Comparison of ENCODE assay signal across 8 cellular contexts in the genomic region with DNA sequence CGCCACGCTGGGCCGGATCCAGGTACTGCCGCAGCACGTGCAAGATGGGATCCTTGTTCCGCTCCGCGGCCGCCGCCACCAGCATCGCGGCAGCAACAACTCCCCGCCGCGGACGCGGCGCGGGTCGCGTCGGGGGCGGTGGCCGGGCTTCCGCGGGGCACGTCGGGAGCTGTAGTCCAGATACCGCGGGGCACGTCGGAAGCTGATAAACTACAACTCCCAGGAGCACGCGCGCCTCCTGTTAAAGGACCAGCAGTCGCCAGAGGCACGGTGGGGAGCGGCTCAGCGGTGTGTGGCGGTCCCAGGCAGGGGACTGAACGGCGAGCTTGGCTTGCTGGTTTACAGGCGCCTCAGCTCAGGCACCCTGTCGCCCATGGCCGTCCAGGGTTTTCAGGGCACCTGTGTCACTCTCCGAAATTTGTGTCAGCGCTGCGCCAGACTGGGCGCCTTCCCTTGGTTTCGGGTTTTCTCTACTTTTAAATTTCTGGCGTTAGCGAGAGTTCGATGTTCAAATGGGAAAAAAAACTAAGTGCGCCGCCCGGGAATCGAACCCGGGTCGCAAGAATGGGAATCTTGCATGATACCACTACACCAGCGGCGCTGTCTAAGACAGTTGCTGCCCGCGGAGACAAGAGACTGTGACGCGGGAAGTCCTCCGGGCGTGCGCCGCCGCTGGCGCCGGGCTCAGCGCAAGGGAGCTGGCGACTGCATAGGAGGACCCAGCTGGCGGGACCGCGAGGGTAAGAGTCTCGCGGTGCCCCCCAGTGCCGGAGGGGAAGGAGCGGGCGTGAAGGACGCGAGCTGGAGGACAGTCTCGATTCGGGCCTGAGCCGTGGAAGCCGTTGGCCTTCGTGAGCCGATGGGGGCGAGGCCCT. TPM values are rescaled to one million over a fixed set of nuclear protein-coding genes. Genes with fewer than 3 reads are reported as not detected.
DNase-seq lines count a peak whose midpoint lies in the region; ATAC-seq, FAIRE-seq and TF ChIP-seq lines count a peak whose summit lies in the region.

A gene (minus strand): TSS at position 100 of the 875 bp plus-strand sequence. CDS start 15 bp downstream, at position 85.

- peaks cover 12% of the 10 kb centered on the region for H3K36me3 ChIP-seq in BJ (ENCODE audit: control insufficient read depth, insufficient read depth, low read length)

- FAIRE-seq in GM19239 (lab: Jason Lieb, UNC): peak; percentile 99

- CTCF ChIA-PET in BJ (lab: Yijun Ruan, JAX): interaction anchor here (1.3 kb wide), 1 partner anchor 48 kb away, joined by 5 read pairs; no protein-coding TSS in a partner anchor
- CTCF ChIA-PET in activated CD4-positive, alpha-beta T cell treated with anti-CD3 and anti-CD28 coated beads for 36 hours (lab: Charles Lee): interaction anchor here (0.6 to 1.1 kb wide), 5 partner anchors 12 to 110 kb away, joined by 3 to 6 read pairs (median 3); a partner anchor contains a TSS

- ATAC-seq in HG03442 (IDR thresholded peaks at IDR 0.05; ENCODE audit: unreplicated experiment): peak; percentile 63
- peak; percentile 89 for ATAC-seq in activated CD4-positive, alpha-beta T cell treated with anti-CD3 and anti-CD28 coated beads for 36 hours

- H3K9me3 Mint-ChIP-seq in activated CD4-positive, alpha-beta T cell treated with anti-CD3 and anti-CD28 coated beads for 36 hours (ENCODE audit: low read depth): no peaks in the 10 kb centered on the region
- H3K9me3 Mint-ChIP-seq in chondrocyte (ENCODE audit: low read depth): no peaks in the 10 kb centered on the region

- no peak for TF ChIP-seq CTCF in BJ (IDR thresholded peaks at IDR 0.05; ENCODE audit: insufficient read depth, low read depth, low read length)
- TF ChIP-seq CTCF in chondrocyte (IDR thresholded peaks at IDR 0.05): no peak

- DNase-seq in BJ (ENCODE audit: low read depth) (peak; percentile 59), GM19239 (ENCODE audit: insufficient read length, low spot score) (peak; percentile 100), NCI-H524 (lab: John Stamatoyannopoulos, UW) (peak; percentile 96 to 97), chondrocyte (ENCODE audit: low spot score) (no peak), kidney tubule cell (ENCODE audit: low spot score) (peak; percentile 95)
- peak; percentile 97 for DNase-seq in activated CD4-positive, alpha-beta T cell treated with anti-CD3 and anti-CD28 coated beads for 36 hours
- DNase-seq in stimulated activated CD4-positive, alpha-beta T cell treated with anti-CD3 and anti-CD28 coated beads, Interleukin-1b, Interleukin-23, amount 100 ng/mL, for 1 hour (ENCODE audit: low read depth in 2 of 2): peak; percentile 80 to 89

- H3K4me3 Mint-ChIP-seq in activated CD4-positive, alpha-beta T cell treated with anti-CD3 and anti-CD28 coated beads for 36 hours: peak within 1 kb of the TSS; percentile 87
- H3K4me3 Mint-ChIP-seq in chondrocyte (ENCODE audit: unreplicated experiment): peak within 1 kb of the TSS; percentile 84

- H3K4me3 ChIP-seq in BJ (ENCODE audit: low read depth, low read length): peak within 1 kb of the TSS; percentile 50

- peak within 1 kb of the TSS; percentile 91 for H3K27ac Mint-ChIP-seq in activated CD4-positive, alpha-beta T cell treated with anti-CD3 and anti-CD28 coated beads for 36 hours
- H3K27ac Mint-ChIP-seq in chondrocyte (ENCODE audit: unreplicated experiment): peak within 1 kb of the TSS; percentile 98

- POLR2A ChIA-PET in BJ (lab: Charles Lee): no interaction called here
- POLR2A ChIA-PET in activated CD4-positive, alpha-beta T cell treated with anti-CD3 and anti-CD28 coated beads for 36 hours (lab: Charles Lee): interaction anchor here (0.7 to 1.2 kb wide), 2 partner anchors 13 to 1146 kb away, joined by 3 to 4 read pairs; a partner anchor contains a TSS

- no peaks in the 10 kb centered on the region for H3K27me3 Mint-ChIP-seq in activated CD4-positive, alpha-beta T cell treated with anti-CD3 and anti-CD28 coated beads for 36 hours
- H3K27me3 Mint-ChIP-seq in chondrocyte (ENCODE audit: low read depth): no peaks in the 10 kb centered on the region

- peaks cover 7% of the 10 kb centered on the region for H3K36me3 Mint-ChIP-seq in activated CD4-positive, alpha-beta T cell treated with anti-CD3 and anti-CD28 coated beads for 36 hours (ENCODE audit: low read depth)
- H3K36me3 Mint-ChIP-seq in chondrocyte (ENCODE audit: low read depth): no peaks in the 10 kb centered on the region

- peaks cover 13% of the 10 kb centered on the region for H3K4me1 Mint-ChIP-seq in activated CD4-positive, alpha-beta T cell treated with anti-CD3 and anti-CD28 coated beads for 36 hours
- H3K4me1 Mint-ChIP-seq in chondrocyte (ENCODE audit: low read depth): peaks cover 8% of the 10 kb centered on the region

- no peaks in the 10 kb centered on the region for H3K27me3 ChIP-seq in BJ (ENCODE audit: control insufficient read depth, insufficient read depth, low read length)

- intact Hi-C loops in activated CD4-positive, alpha-beta T cell treated with anti-CD3 and anti-CD28 coated beads for 36 hours (cut with DNase I, micrococcal nuclease): loop anchor here (1.0 to 5.0 kb wide), 23 partner anchors 13 to 784 kb away; a partner anchor contains a TSS

RNA-seq across cellular contexts. Expression of the gene that starts here (rescaled TPM):
- polyA plus RNA-seq in BJ (2011; rRNA removed): 77.2 and 105 TPM in 2 replicates
- 27.8 and 47.1 TPM in 2 replicates for polyA minus RNA-seq in BJ (2011; rRNA and poly(A)+ RNA removed)
- total RNA-seq in activated CD4-positive, alpha-beta T cell treated with anti-CD3 and anti-CD28 coated beads for 36 hours: 100 to 1,000 TPM; 116 to 127 TPM
- 58.9 to 68.5 TPM (median 68.1 TPM) in 3 replicates for total RNA-seq in chondrocyte
